Comparison of ENCODE assay signal across 27 cellular contexts in the genomic region with DNA sequence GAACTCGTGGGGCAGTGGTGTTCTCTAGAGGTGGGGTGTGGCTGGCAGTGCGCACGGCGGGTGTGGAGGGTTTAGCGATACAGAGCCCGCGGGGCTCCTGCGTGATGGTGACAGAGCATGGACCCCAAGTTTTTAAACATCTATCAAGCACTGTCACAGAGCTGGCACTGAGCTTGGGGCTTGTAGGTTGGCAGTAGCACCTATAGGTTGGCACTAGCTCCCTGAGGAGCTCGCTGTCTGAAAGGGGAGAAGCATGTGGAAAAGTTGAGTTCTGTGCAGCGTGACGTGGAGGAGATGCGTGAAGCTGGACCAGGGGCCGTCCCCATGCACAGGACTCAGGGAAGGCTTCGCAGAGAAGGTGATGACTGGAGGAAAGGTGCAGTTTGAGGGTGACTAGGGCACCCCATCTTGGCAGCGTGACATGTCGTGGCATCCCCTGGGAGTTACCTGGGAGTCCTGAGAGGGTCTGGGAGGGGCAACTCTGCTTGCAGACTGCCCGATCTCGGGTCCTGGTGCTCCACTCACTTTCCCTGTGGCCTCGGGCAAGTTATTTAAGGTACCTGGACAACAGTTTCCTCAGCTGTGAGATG.
"Had no signal": no experiment of that assay in that cellular context is flagged by ENCODE, and none has a peak within 500 bp of the region (broad histone marks: within the 10 kb centered on the region; RNA-seq: fewer than 3 reads in every experiment).

No MANE protein-coding gene starts in this region.

- FAIRE-seq: small intestine had no signal

- H3K27me3 Mint-ChIP-seq: naive B cell; stimulated activated naive B cell treated with anti-CD40 and anti-IgM and Interleukin-4, amounts not matched to agents 10 μg/mL and 1 μg/mL and 100 μg/mL, for 72 hours had no signal

- H3K27ac Mint-ChIP-seq: mesothelial cell of epicardium; naive B cell; natural killer cell; nephron progenitor cell; stimulated activated naive B cell treated with anti-CD40 and anti-IgM and Interleukin-4, amounts not matched to agents 10 μg/mL and 1 μg/mL and 100 μg/mL, for 72 hours had no signal

- H3K79me2 ChIP-seq: hepatocyte had no signal

- H3K4me3 Mint-ChIP-seq: mesothelial cell of epicardium; naive B cell; natural killer cell; nephron progenitor cell; stimulated activated naive B cell treated with anti-CD40 and anti-IgM and Interleukin-4, amounts not matched to agents 10 μg/mL and 1 μg/mL and 100 μg/mL, for 72 hours had no signal

- H3K4me3 ChIP-seq: hepatocyte, left ventricle myocardium inferior, lung, ovary, prostate gland, sigmoid colon, stomach, testis, thyroid gland, transverse colon, upper lobe of left lung, vagina had no signal

- H3K27ac ChIP-seq: hepatocyte, left ventricle myocardium inferior, neutrophil, ovary, prostate gland, sigmoid colon, stomach, testis, thyroid gland, transverse colon, upper lobe of left lung, vagina had no signal

- H3K36me3 ChIP-seq: left ventricle myocardium inferior, neutrophil, ovary, prostate gland, sigmoid colon, stomach, thyroid gland, transverse colon, upper lobe of left lung, vagina had no signal

- DNase-seq: islet precursor cell; left ventricle myocardium inferior; mesendoderm; naive B cell; natural killer cell; nephron progenitor cell; occipital lobe; ovary; retina; right cardiac atrium; sigmoid colon; small intestine; stimulated activated CD4-positive, alpha-beta T cell treated with anti-CD3 and anti-CD28 coated beads, Interleukin-1b, Interleukin-23, amount 100 ng/mL, for 48 hours; stimulated activated CD4-positive, alpha-beta T cell treated with anti-CD3 and anti-CD28 coated beads, Interleukin-2, amount 100 ng/mL, for 48 hours; stimulated activated naive B cell treated with anti-CD40 and anti-IgM and Interleukin-4, amounts not matched to agents 10 μg/mL and 1 μg/mL and 100 μg/mL, for 72 hours; stimulated activated naive CD8-positive, alpha-beta T cell treated with anti-CD3 and anti-CD28 coated beads, Interleukin-15, Interleukin-2, amounts not matched to agents 100 U/mL and 50 U/mL, for 24 hours; stomach; testis; thyroid gland; transverse colon; upper lobe of left lung had no signal

- H3K36me3 Mint-ChIP-seq: mesothelial cell of epicardium; naive B cell; natural killer cell; stimulated activated naive B cell treated with anti-CD40 and anti-IgM and Interleukin-4, amounts not matched to agents 10 μg/mL and 1 μg/mL and 100 μg/mL, for 72 hours had no signal

- H3K9me3 ChIP-seq: neutrophil, ovary, prostate gland, sigmoid colon, testis, thyroid gland, transverse colon, vagina had no signal

- H3K9me3 Mint-ChIP-seq: natural killer cell, nephron progenitor cell had no signal

- H3K4me1 ChIP-seq: left ventricle myocardium inferior, prostate gland, sigmoid colon, testis, thyroid gland, transverse colon, upper lobe of left lung, vagina had no signal

- H3K4me2 ChIP-seq: hepatocyte had no signal

- H3K4me1 Mint-ChIP-seq: naive B cell; natural killer cell; stimulated activated naive B cell treated with anti-CD40 and anti-IgM and Interleukin-4, amounts not matched to agents 10 μg/mL and 1 μg/mL and 100 μg/mL, for 72 hours had no signal

- H3K27me3 ChIP-seq: hepatocyte, neutrophil, ovary, testis, thyroid gland, upper lobe of left lung, vagina had no signal

- ATAC-seq: natural killer cell; right cardiac atrium; stimulated activated naive B cell treated with anti-CD40 and anti-IgM and Interleukin-4, amounts not matched to agents 10 μg/mL and 1 μg/mL and 100 μg/mL, for 72 hours; stimulated activated naive CD8-positive, alpha-beta T cell treated with anti-CD3 and anti-CD28 coated beads, Interleukin-15, Interleukin-2, amounts not matched to agents 100 U/mL and 50 U/mL, for 24 hours had no signal

- H2AFZ ChIP-seq: hepatocyte had no signal
